18 cellular contexts compared by ENCODE assay signal in the genomic region with DNA sequence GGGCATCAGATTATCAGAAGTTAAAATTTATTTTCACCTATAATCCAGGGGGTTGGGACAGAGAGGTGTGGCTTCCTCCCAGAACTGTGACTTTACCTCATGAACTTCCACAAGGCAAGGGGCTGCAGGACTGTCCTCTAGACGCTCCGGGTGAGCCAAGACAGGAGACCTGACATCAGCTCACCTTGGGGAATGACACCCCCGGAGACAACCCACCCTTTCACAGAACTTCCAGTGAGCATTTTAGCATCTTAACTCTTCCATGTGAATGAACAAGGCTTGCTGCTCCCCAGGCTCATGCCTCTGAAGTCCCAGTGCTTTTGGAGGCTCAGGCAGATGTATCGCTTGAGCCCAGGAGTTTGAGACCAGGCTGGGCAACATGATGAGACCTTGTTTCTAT. TPM values are rescaled to one million over a fixed set of nuclear protein-coding genes. Genes with fewer than 3 reads are reported as not detected.
DNase-seq lines count a peak whose midpoint lies in the region; ATAC-seq and TF ChIP-seq lines count a peak whose summit lies in the region.
"Had no signal": no experiment of that assay in that cellular context is flagged by ENCODE, and none has a peak within 500 bp of the region (broad histone marks: within the 10 kb centered on the region; RNA-seq: fewer than 3 reads in every experiment).

No MANE protein-coding gene starts in this region.

- peaks cover 10 to 12% of the 10 kb centered on the region in 2 donors for H3K36me3 ChIP-seq in lung (ENCODE audit: control insufficient read depth in 2 of 2, insufficient read depth in 2 of 2, low read length in 2 of 2)

- no peak overlapping the region for H3K4me3 ChIP-seq in coronary artery
- no peak overlapping the region for H3K4me3 ChIP-seq in lung

- no peak overlapping the region for H3K4me3 Mint-ChIP-seq in activated naive CD8-positive, alpha-beta T cell treated with anti-CD3 and anti-CD28 coated beads, Interleukin-2, amount 50 U/mL, for 24 hours
- H3K4me3 Mint-ChIP-seq in activated naive CD8-positive, alpha-beta T cell treated with anti-CD3 and anti-CD28 coated beads for 36 hours = no peak overlapping the region

- DNase-seq in activated naive CD8-positive, alpha-beta T cell treated with anti-CD3 and anti-CD28 coated beads, Interleukin-2, amount 50 U/mL, for 24 hours = no peak
- no peak for DNase-seq in activated naive CD8-positive, alpha-beta T cell treated with anti-CD3 and anti-CD28 coated beads for 36 hours
- DNase-seq in coronary artery (ENCODE audit: low spot score) (peak; percentile 40), lung (ENCODE audit: low spot score) (peak; percentile 25), NCI-H1694 treated with DMSO at 0.1 percent for 48 hours (lab: John Stamatoyannopoulos, UW) (no peak), erythroblast (lab: John Stamatoyannopoulos, UW) (no peak)
- no peak for DNase-seq in stimulated activated CD4-positive, alpha-beta T cell treated with anti-CD3 and anti-CD28 coated beads, Interleukin-4, amount 100 ng/mL, for 1 hour
- DNase-seq: C1 segment of cervical spinal cord, DMS153, HCEC 1CT, IMR-90, Kasumi-1, NCI-H1105 treated with DMSO at 0.1 percent for 48 hours, NCI-H1930, NCI-H2171 treated with DMSO at 0.1 percent for 48 hours, NCI-H510A had no signal

- 96% methylated on average over 4 of the region's 4 CpGs for WGBS in lung, 2 donors

- no peaks in the 10 kb centered on the region for H3K27me3 Mint-ChIP-seq in activated naive CD8-positive, alpha-beta T cell treated with anti-CD3 and anti-CD28 coated beads, Interleukin-2, amount 50 U/mL, for 24 hours
- H3K27me3 Mint-ChIP-seq in activated naive CD8-positive, alpha-beta T cell treated with anti-CD3 and anti-CD28 coated beads for 36 hours = no peaks in the 10 kb centered on the region

- peaks cover 2% of the 10 kb centered on the region for H3K36me3 Mint-ChIP-seq in activated naive CD8-positive, alpha-beta T cell treated with anti-CD3 and anti-CD28 coated beads, Interleukin-2, amount 50 U/mL, for 24 hours (ENCODE audit: low read depth)
- H3K36me3 Mint-ChIP-seq in activated naive CD8-positive, alpha-beta T cell treated with anti-CD3 and anti-CD28 coated beads for 36 hours = no peaks in the 10 kb centered on the region

- ATAC-seq in activated naive CD8-positive, alpha-beta T cell treated with anti-CD3 and anti-CD28 coated beads, Interleukin-2, amount 50 U/mL, for 24 hours = no peak
- no peak for ATAC-seq in lung (ENCODE audit: insufficient read depth, low FRiP score)
- no peak for ATAC-seq in GM18870 (IDR thresholded peaks at IDR 0.05; ENCODE audit: unreplicated experiment)
- ATAC-seq: Panc1 had no signal

- TF ChIP-seq CTCF in coronary artery (IDR thresholded peaks at IDR 0.05) (no peak), lung (IDR thresholded peaks at IDR 0.05; ENCODE audit: control extremely low read depth, extremely low read depth) (no peak)

- H3K9me3 Mint-ChIP-seq in activated naive CD8-positive, alpha-beta T cell treated with anti-CD3 and anti-CD28 coated beads, Interleukin-2, amount 50 U/mL, for 24 hours = no peaks in the 10 kb centered on the region
- H3K9me3 Mint-ChIP-seq in activated naive CD8-positive, alpha-beta T cell treated with anti-CD3 and anti-CD28 coated beads for 36 hours = no peaks in the 10 kb centered on the region

- peak overlapping the region; percentile 26 for H3K27ac Mint-ChIP-seq in activated naive CD8-positive, alpha-beta T cell treated with anti-CD3 and anti-CD28 coated beads, Interleukin-2, amount 50 U/mL, for 24 hours
- H3K27ac Mint-ChIP-seq in activated naive CD8-positive, alpha-beta T cell treated with anti-CD3 and anti-CD28 coated beads for 36 hours = no peak overlapping the region

- H3K4me1 Mint-ChIP-seq in activated naive CD8-positive, alpha-beta T cell treated with anti-CD3 and anti-CD28 coated beads, Interleukin-2, amount 50 U/mL, for 24 hours = no peaks in the 10 kb centered on the region
- no peaks in the 10 kb centered on the region for H3K4me1 Mint-ChIP-seq in activated naive CD8-positive, alpha-beta T cell treated with anti-CD3 and anti-CD28 coated beads for 36 hours

- no peaks in the 10 kb centered on the region for H3K9me3 ChIP-seq in lung (ENCODE audit: control insufficient read depth in 2 of 2, insufficient read depth in 1 of 2, low read length in 1 of 2)

- no peaks in the 10 kb centered on the region for H3K27me3 ChIP-seq in lung (ENCODE audit: control insufficient read depth, insufficient read depth)

- TF ChIP-seq POLR2A in erythroblast (IDR thresholded peaks at IDR 0.05; ENCODE audit: low read length) = no peak

- H3K27ac ChIP-seq in coronary artery (no peak overlapping the region), lung (ENCODE audit: low read depth in 1 of 2, low read length in 1 of 2) (no peak overlapping the region)

- no peaks in the 10 kb centered on the region for H3K4me1 ChIP-seq in lung (ENCODE audit: control insufficient read depth in 2 of 2, insufficient read depth in 2 of 2, low read length in 2 of 2)

RNA-seq across cellular contexts. Expression of a gene that starts 29.4 kb away (rescaled TPM):
- 100 to 1,000 TPM; 242 to 250 TPM for total RNA-seq in activated naive CD8-positive, alpha-beta T cell treated with anti-CD3 and anti-CD28 coated beads for 36 hours
- total RNA-seq in lung = 10 to 100 TPM; 44.1 to 44.2 TPM
- polyA plus RNA-seq in lung = 10 to 100 TPM; 19.6 to 36.6 TPM

Comparison
In these comparisons a context has a peak if more than half of its experiments do, and no peak if none do; other contexts are left out.
1. DNase-seq: peak in coronary artery (single experiment) and lung (single experiment); none in activated naive CD8-positive, alpha-beta T cell treated with anti-CD3 and anti-CD28 coated beads, Interleukin-2, amount 50 U/mL, for 24 hours (single experiment), activated naive CD8-positive, alpha-beta T cell treated with anti-CD3 and anti-CD28 coated beads for 36 hours (single experiment), stimulated activated CD4-positive, alpha-beta T cell treated with anti-CD3 and anti-CD28 coated beads, Interleukin-4, amount 100 ng/mL, for 1 hour (single experiment), NCI-H1694 treated with DMSO at 0.1 percent for 48 hours (single experiment) and erythroblast (0 of 2).
2. RNA of a gene that starts 29.4 kb away (total RNA-seq): 242 to 250 TPM in activated naive CD8-positive, alpha-beta T cell treated with anti-CD3 and anti-CD28 coated beads for 36 hours; 44.1 to 44.2 TPM in lung; every median in the first group is over 4 times any median in the second.